Comparison of ENCODE assay signal across 28 cellular contexts in genomic region chr12:124857921-124858461, GRCh38.
"Had no signal": no experiment of that assay in that cellular context is flagged by ENCODE, and none has a peak within 500 bp of the region (broad histone marks: within the 10 kb centered on the region; RNA-seq: fewer than 3 reads in every experiment).

No MANE protein-coding gene starts in this region.

- H3K36me3 Mint-ChIP-seq: natural killer cell had no signal

- H2AFZ ChIP-seq: neural progenitor cell had no signal

- H3K27me3 Mint-ChIP-seq: activated CD4-positive, alpha-beta T cell treated with anti-CD3 and anti-CD28 coated beads, Interleukin-2, amount 10 ng/mL, durations not matched to agents 7 days and 5 days; activated T-cell treated with anti-CD3 and anti-CD28 coated beads, Interleukin-2, amount 50 U/mL, for 24 hours; central memory CD8-positive, alpha-beta T cell had no signal

- H3K9me3 ChIP-seq: gastrocnemius medialis, left lung, lower lobe of right lung, thyroid gland, upper lobe of right lung had no signal

- H3K27ac ChIP-seq: gastrocnemius medialis, left lung, lower lobe of right lung, neural progenitor cell, thyroid gland, upper lobe of right lung had no signal

- H3K27me3 ChIP-seq: gastrocnemius medialis, thyroid gland, upper lobe of right lung had no signal

- H3K4me3 Mint-ChIP-seq: activated CD4-positive, alpha-beta memory T cell treated with anti-CD3 and anti-CD28 coated beads, Interleukin-2, amount 10 ng/mL, durations not matched to agents 7 days and 5 days; activated CD4-positive, alpha-beta T cell treated with anti-CD3 and anti-CD28 coated beads, Interleukin-2, amount 10 ng/mL, durations not matched to agents 7 days and 5 days; activated T-cell treated with anti-CD3 and anti-CD28 coated beads, Interleukin-2, amount 50 U/mL, for 24 hours; central memory CD8-positive, alpha-beta T cell; dendritic cell treated with granulocyte-macrophage colony-stimulating factor and Interleukin-4, amounts not matched to agents 40 ng/mL and 50 ng/mL, for 4 days; natural killer cell; neural progenitor cell; T-helper 17 cell had no signal

- ATAC-seq: gastrocnemius medialis; left lung; lower lobe of right lung; natural killer cell; right cardiac atrium; stimulated activated naive CD8-positive, alpha-beta T cell treated with anti-CD3 and anti-CD28 coated beads, Interleukin-15, Interleukin-2, amounts not matched to agents 100 U/mL and 50 U/mL, for 24 hours; T-helper 17 cell; upper lobe of right lung had no signal

- DNase-seq: activated CD4-positive, alpha-beta memory T cell treated with anti-CD3 and anti-CD28 coated beads, Interleukin-2, amount 10 ng/mL, durations not matched to agents 7 days and 5 days; activated CD4-positive, alpha-beta T cell treated with anti-CD3 and anti-CD28 coated beads for 1 hour; activated CD4-positive, alpha-beta T cell treated with anti-CD3 and anti-CD28 coated beads, Interleukin-2, amount 10 ng/mL, durations not matched to agents 7 days and 5 days; activated CD8-positive, alpha-beta memory T cell treated with anti-CD3 and anti-CD28 coated beads, Interleukin-2, amount 50 U/mL, for 48 hours; activated gamma-delta T cell treated with Interleukin-2 at 50 U/mL for 16 hours; activated naive CD4-positive, alpha-beta T cell treated with anti-CD3 and anti-CD28 coated beads, Interleukin-2, amount 50 U/mL, for 16 hours; activated T-cell treated with anti-CD3 and anti-CD28 coated beads, Interleukin-2, amount 50 U/mL, for 24 hours; amygdala; effector CD8-positive, alpha-beta T cell; gastrocnemius medialis; glutamatergic neuron; left lung; lower lobe of right lung; mesenchymal stem cell; natural killer cell; stimulated activated CD4-positive, alpha-beta T cell treated with anti-CD3 and anti-CD28 coated beads, Interleukin-2, amount 100 ng/mL, for 48 hours; stimulated activated naive CD8-positive, alpha-beta T cell treated with anti-CD3 and anti-CD28 coated beads, Interleukin-15, Interleukin-2, amounts not matched to agents 100 U/mL and 50 U/mL, for 24 hours; T-helper 17 cell; T1000; thyroid gland; upper lobe of right lung had no signal

- H3K4me3 ChIP-seq: gastrocnemius medialis, left lung, lower lobe of right lung, neural progenitor cell, thyroid gland, upper lobe of right lung had no signal

- H3K4me2 ChIP-seq: neural progenitor cell had no signal

- H3K9me3 Mint-ChIP-seq: activated CD4-positive, alpha-beta memory T cell treated with anti-CD3 and anti-CD28 coated beads, Interleukin-2, amount 10 ng/mL, durations not matched to agents 7 days and 5 days; activated CD4-positive, alpha-beta T cell treated with anti-CD3 and anti-CD28 coated beads, Interleukin-2, amount 10 ng/mL, durations not matched to agents 7 days and 5 days; activated T-cell treated with anti-CD3 and anti-CD28 coated beads, Interleukin-2, amount 50 U/mL, for 24 hours; central memory CD8-positive, alpha-beta T cell; dendritic cell treated with granulocyte-macrophage colony-stimulating factor and Interleukin-4, amounts not matched to agents 40 ng/mL and 50 ng/mL, for 4 days; natural killer cell; neural progenitor cell had no signal

- FAIRE-seq: bronchial epithelial cell, endometrium, islet of Langerhans had no signal

- H3K36me3 ChIP-seq: gastrocnemius medialis, left lung, lower lobe of right lung, neural progenitor cell, thyroid gland, upper lobe of right lung had no signal

- H3K9ac ChIP-seq: neural progenitor cell had no signal

- H3K27ac Mint-ChIP-seq: activated CD4-positive, alpha-beta memory T cell treated with anti-CD3 and anti-CD28 coated beads, Interleukin-2, amount 10 ng/mL, durations not matched to agents 7 days and 5 days; activated CD4-positive, alpha-beta T cell treated with anti-CD3 and anti-CD28 coated beads, Interleukin-2, amount 10 ng/mL, durations not matched to agents 7 days and 5 days; activated T-cell treated with anti-CD3 and anti-CD28 coated beads, Interleukin-2, amount 50 U/mL, for 24 hours; dendritic cell treated with granulocyte-macrophage colony-stimulating factor and Interleukin-4, amounts not matched to agents 40 ng/mL and 50 ng/mL, for 4 days; natural killer cell; T-helper 17 cell had no signal
